8 cellular contexts compared by ENCODE assay signal in genomic region chr12:110582286-110583136, GRCh38. TPM values are rescaled to one million over a fixed set of nuclear protein-coding genes. Genes with fewer than 3 reads are reported as not detected.
DNase-seq lines count a peak whose midpoint lies in the region; ATAC-seq and TF ChIP-seq lines count a peak whose summit lies in the region.

No MANE protein-coding gene starts in this region.

- peaks cover 68% of the 10 kb centered on the region for H3K4me1 Mint-ChIP-seq in activated CD8-positive, alpha-beta memory T cell treated with anti-CD3 and anti-CD28 coated beads, Interleukin-2, amount 10 ng/mL, durations not matched to agents 7 days and 5 days
- H3K4me1 Mint-ChIP-seq in endothelial cell (ENCODE audit: unreplicated experiment), result peaks cover 28% of the 10 kb centered on the region

- ATAC-seq in activated CD8-positive, alpha-beta memory T cell treated with anti-CD3 and anti-CD28 coated beads, Interleukin-2, amount 10 ng/mL, durations not matched to agents 7 days and 5 days, result peak; percentile 38

- H3K4me3 Mint-ChIP-seq in activated CD8-positive, alpha-beta memory T cell treated with anti-CD3 and anti-CD28 coated beads, Interleukin-2, amount 10 ng/mL, durations not matched to agents 7 days and 5 days, result peak overlapping the region; percentile 92
- peak overlapping the region; percentile 93 for H3K4me3 Mint-ChIP-seq in endothelial cell (ENCODE audit: unreplicated experiment)

- DNase-seq in NCI-H2029 (lab: John Stamatoyannopoulos, UW), result peak; percentile 48
- DNase-seq in NCI-H2029 treated with DMSO at 0.1 percent for 48 hours (lab: John Stamatoyannopoulos, UW), result no peak
- DNase-seq in HEK293T (ENCODE audit: extremely low spot score), result peak; percentile 26
- peak; percentile 14 to 46 for DNase-seq in NCI-H1930 (lab: John Stamatoyannopoulos, UW)
- DNase-seq in activated CD8-positive, alpha-beta memory T cell treated with anti-CD3 and anti-CD28 coated beads, Interleukin-2, amount 10 ng/mL, durations not matched to agents 7 days and 5 days, result peak; percentile 79
- DNase-seq in endothelial cell (ENCODE audit: low spot score), result peak; percentile 55
- peak; percentile 55 for DNase-seq in mucosa of gallbladder (ENCODE audit: low spot score)
- peak; percentile 59 to 75 for DNase-seq in stimulated activated CD8-positive, alpha-beta memory T cell treated with anti-CD3 and anti-CD28 coated beads, Interleukin-2, amount 100 ng/mL, for 48 hours (ENCODE audit: low read depth in 2 of 2)

- TF ChIP-seq CTCF in endothelial cell (IDR thresholded peaks at IDR 0.05; ENCODE audit: unreplicated experiment), result no peak

- peaks cover 14% of the 10 kb centered on the region for H3K36me3 Mint-ChIP-seq in activated CD8-positive, alpha-beta memory T cell treated with anti-CD3 and anti-CD28 coated beads, Interleukin-2, amount 10 ng/mL, durations not matched to agents 7 days and 5 days
- H3K36me3 Mint-ChIP-seq in endothelial cell (ENCODE audit: low read depth, unreplicated experiment), result peaks cover 9% of the 10 kb centered on the region

- POLR2A ChIA-PET in HEK293T (lab: Yijun Ruan, JAX), result interaction anchor here (1.1 kb wide), 1 partner anchor 31 kb away, joined by 3 read pairs; the partner anchor contains the start of gene TCTN1

- CTCF ChIA-PET in HEK293T (lab: Yijun Ruan, JAX), result no interaction called here
- CTCF ChIA-PET in activated CD8-positive, alpha-beta memory T cell treated with anti-CD3 and anti-CD28 coated beads, Interleukin-2, amount 10 ng/mL, durations not matched to agents 7 days and 5 days (lab: Charles Lee), result no interaction called here

- no peaks in the 10 kb centered on the region for H3K27me3 Mint-ChIP-seq in activated CD8-positive, alpha-beta memory T cell treated with anti-CD3 and anti-CD28 coated beads, Interleukin-2, amount 10 ng/mL, durations not matched to agents 7 days and 5 days
- no peaks in the 10 kb centered on the region for H3K27me3 Mint-ChIP-seq in endothelial cell (ENCODE audit: unreplicated experiment)

- H3K9me3 Mint-ChIP-seq in activated CD8-positive, alpha-beta memory T cell treated with anti-CD3 and anti-CD28 coated beads, Interleukin-2, amount 10 ng/mL, durations not matched to agents 7 days and 5 days (ENCODE audit: low read depth), result no peaks in the 10 kb centered on the region
- no peaks in the 10 kb centered on the region for H3K9me3 Mint-ChIP-seq in endothelial cell (ENCODE audit: unreplicated experiment)

- H3K27ac Mint-ChIP-seq in activated CD8-positive, alpha-beta memory T cell treated with anti-CD3 and anti-CD28 coated beads, Interleukin-2, amount 10 ng/mL, durations not matched to agents 7 days and 5 days, result peak overlapping the region; percentile 89
- H3K27ac Mint-ChIP-seq in endothelial cell (ENCODE audit: unreplicated experiment), result peak overlapping the region; percentile 51

TF ChIP-seq in HEK293T, 16 proteins besides CTCF, POLR2A, EP300 and RAD21:
- no peak for TF ChIP-seq CTBP1 (IDR thresholded peaks at IDR 0.05; ENCODE audit: borderline replicate concordance)
- TF ChIP-seq TARDBP (IDR thresholded peaks at IDR 0.05), result no peak
- TF ChIP-seq HDGF (IDR thresholded peaks at IDR 0.05; ENCODE audit: borderline replicate concordance), result no peak
- no peak for TF ChIP-seq ELF4 (IDR thresholded peaks at IDR 0.05)
- TF ChIP-seq L3MBTL2 (conservative IDR thresholded peaks at IDR 0.05), result peak; percentile 49; the same call in 1 of the 2 replicates
- TF ChIP-seq FOXA1 (IDR thresholded peaks at IDR 0.05), result no peak
- no peak for TF ChIP-seq BHLHE40 (IDR thresholded peaks at IDR 0.05; ENCODE audit: borderline replicate concordance)

RNA-seq across cellular contexts. Expression of gene PPTC7, which starts 0.6 kb away (rescaled TPM):
- total RNA-seq in activated CD8-positive, alpha-beta memory T cell treated with anti-CD3 and anti-CD28 coated beads, Interleukin-2, amount 10 ng/mL, durations not matched to agents 7 days and 5 days, result 10 to 100 TPM; 23.2 to 32.9 TPM
- total RNA-seq in endothelial cell (ENCODE audit: unreplicated experiment) (13.7 TPM), mucosa of gallbladder (18.2 TPM)

RNA-seq across cellular contexts. Expression of gene TCTN1, which starts 31.4 kb away (rescaled TPM):
- total RNA-seq in activated CD8-positive, alpha-beta memory T cell treated with anti-CD3 and anti-CD28 coated beads, Interleukin-2, amount 10 ng/mL, durations not matched to agents 7 days and 5 days, result 1 to 10 TPM; 5.5 to 5.8 TPM
- total RNA-seq in endothelial cell (ENCODE audit: unreplicated experiment) (24.4 TPM), mucosa of gallbladder (61.5 TPM)
